1 cellular context compared by ENCODE assay signal in genomic region chr9:136401173-136401922, GRCh38.
TF ChIP-seq lines count a peak whose summit lies in the region.

No MANE protein-coding gene starts in this region.

TF ChIP-seq in GM12878, 131 proteins besides CTCF, POLR2A, EP300 and RAD21:
- TF ChIP-seq NFXL1 (IDR thresholded peaks at IDR 0.05; ENCODE audit: borderline replicate concordance) (no peak), SPI1 (IDR thresholded peaks at IDR 0.05; ENCODE audit: borderline replicate concordance, insufficient read depth, low read depth, low read length) (no peak), SIX5 (IDR thresholded peaks at IDR 0.05; ENCODE audit: low read depth, low read length, severe bottlenecking) (no peak), HDAC6 (IDR thresholded peaks at IDR 0.05; ENCODE audit: unreplicated experiment) (no peak), E4F1 (IDR thresholded peaks at IDR 0.05; ENCODE audit: borderline replicate concordance, partially characterized antibody) (no peak), HDAC2 (IDR thresholded peaks at IDR 0.05) (no peak), ZBED1 (IDR thresholded peaks at IDR 0.05; ENCODE audit: borderline replicate concordance) (no peak), MYB (IDR thresholded peaks at IDR 0.05; ENCODE audit: borderline replicate concordance, low read depth, low read length) (no peak), PAX5 (IDR thresholded peaks at IDR 0.05; ENCODE audit: borderline replicate concordance, low read depth, low read length) (no peak), PAX8 (IDR thresholded peaks at IDR 0.05) (no peak), SUPT20H (IDR thresholded peaks at IDR 0.05; ENCODE audit: borderline replicate concordance, control insufficient read depth, low read depth, low read length) (no peak), TAF1 (IDR thresholded peaks at IDR 0.05; ENCODE audit: borderline replicate concordance, low read depth, low read length) (no peak), MLLT1 (IDR thresholded peaks at IDR 0.05) (no peak), NBN (IDR thresholded peaks at IDR 0.05) (no peak)
- TF ChIP-seq, protein P1, sequence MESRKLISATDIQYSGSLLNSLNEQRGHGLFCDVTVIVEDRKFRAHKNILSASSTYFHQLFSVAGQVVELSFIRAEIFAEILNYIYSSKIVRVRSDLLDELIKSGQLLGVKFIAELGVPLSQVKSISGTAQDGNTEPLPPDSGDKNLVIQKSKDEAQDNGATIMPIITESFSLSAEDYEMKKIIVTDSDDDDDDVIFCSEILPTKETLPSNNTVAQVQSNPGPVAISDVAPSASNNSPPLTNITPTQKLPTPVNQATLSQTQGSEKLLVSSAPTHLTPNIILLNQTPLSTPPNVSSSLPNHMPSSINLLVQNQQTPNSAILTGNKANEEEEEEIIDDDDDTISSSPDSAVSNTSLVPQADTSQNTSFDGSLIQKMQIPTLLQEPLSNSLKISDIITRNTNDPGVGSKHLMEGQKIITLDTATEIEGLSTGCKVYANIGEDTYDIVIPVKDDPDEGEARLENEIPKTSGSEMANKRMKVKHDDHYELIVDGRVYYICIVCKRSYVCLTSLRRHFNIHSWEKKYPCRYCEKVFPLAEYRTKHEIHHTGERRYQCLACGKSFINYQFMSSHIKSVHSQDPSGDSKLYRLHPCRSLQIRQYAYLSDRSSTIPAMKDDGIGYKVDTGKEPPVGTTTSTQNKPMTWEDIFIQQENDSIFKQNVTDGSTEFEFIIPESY (IDR thresholded peaks at IDR 0.05): no peak
- TF ChIP-seq, protein P2, sequence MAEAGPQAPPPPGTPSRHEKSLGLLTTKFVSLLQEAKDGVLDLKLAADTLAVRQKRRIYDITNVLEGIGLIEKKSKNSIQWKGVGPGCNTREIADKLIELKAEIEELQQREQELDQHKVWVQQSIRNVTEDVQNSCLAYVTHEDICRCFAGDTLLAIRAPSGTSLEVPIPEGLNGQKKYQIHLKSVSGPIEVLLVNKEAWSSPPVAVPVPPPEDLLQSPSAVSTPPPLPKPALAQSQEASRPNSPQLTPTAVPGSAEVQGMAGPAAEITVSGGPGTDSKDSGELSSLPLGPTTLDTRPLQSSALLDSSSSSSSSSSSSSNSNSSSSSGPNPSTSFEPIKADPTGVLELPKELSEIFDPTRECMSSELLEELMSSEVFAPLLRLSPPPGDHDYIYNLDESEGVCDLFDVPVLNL (IDR thresholded peaks at IDR 0.05; ENCODE audit: low read depth, low read length): no peak
